20 cellular contexts compared by ENCODE assay signal in genomic region chr1:44507490-44508396, GRCh38.
DNase-seq lines count a peak whose midpoint lies in the region; TF ChIP-seq lines count a peak whose summit lies in the region.
"Had no signal": no experiment of that assay in that cellular context is flagged by ENCODE, and none has a peak within 500 bp of the region (broad histone marks: within the 10 kb centered on the region; RNA-seq: fewer than 3 reads in every experiment).

No MANE protein-coding gene starts in this region.

- 23% methylated on average over 23 of the region's 26 CpGs for WGBS in HUES64
- 59 to 64% methylated on average over 15 to 26 of the region's 26 CpGs for WGBS in thyroid gland, 2 donors
- 70% methylated on average over 26 of the region's 26 CpGs for WGBS in suprapubic skin

- no peak for TF ChIP-seq CTCF in nephron progenitor cell (IDR thresholded peaks at IDR 0.05)
- no peak for TF ChIP-seq CTCF in thyroid gland (IDR thresholded peaks at IDR 0.05)
- TF ChIP-seq CTCF in suprapubic skin (IDR thresholded peaks at IDR 0.05) = no peak

- no peak overlapping the region for H3K27ac Mint-ChIP-seq in nephron progenitor cell

- H3K4me1 ChIP-seq in HUES64 (ENCODE audit: insufficient read depth, low read length) (peaks cover 48% of the 10 kb centered on the region), thyroid gland (no peaks in the 10 kb centered on the region), suprapubic skin (peaks cover 14% of the 10 kb centered on the region)
- H3K4me1 ChIP-seq: gastrocnemius medialis had no signal

- TF ChIP-seq EP300 in suprapubic skin (IDR thresholded peaks at IDR 0.05) = no peak

- peak; percentile 96 for DNase-seq in Ammon's horn (ENCODE audit: low spot score)
- DNase-seq in head of caudate nucleus = peak; percentile 71 to 95 (median 89)
- peak; percentile 37 for DNase-seq in nephron progenitor cell
- DNase-seq in thyroid gland = no peak
- no peak for DNase-seq in ureter (ENCODE audit: low spot score)
- no peak for DNase-seq in amniotic stem cell (lab: John Stamatoyannopoulos, UW)
- no peak for DNase-seq in suprapubic skin (ENCODE audit: low spot score in 2 of 2)
- DNase-seq: activated CD4-positive, alpha-beta T cell treated with anti-CD3 and anti-CD28 coated beads for 4 hours; CD4-positive, CD25-positive, alpha-beta regulatory T cell; DMS53; erythroblast; gastrocnemius medialis; mammary epithelial cell; naive thymus-derived CD8-positive, alpha-beta T cell; NCI-H1930; NCI-H510A; stimulated activated CD4-positive, alpha-beta T cell treated with anti-CD3 and anti-CD28 coated beads, Interleukin-4, amount 100 ng/mL, for 24 hours had no signal

- no peaks in the 10 kb centered on the region for H3K9me3 ChIP-seq in HUES64 (ENCODE audit: insufficient read depth, low read depth, low read length)
- H3K9me3 ChIP-seq in thyroid gland = no peaks in the 10 kb centered on the region
- H3K9me3 ChIP-seq in suprapubic skin = no peaks in the 10 kb centered on the region
- H3K9me3 ChIP-seq: gastrocnemius medialis had no signal

- H3K36me3 Mint-ChIP-seq in nephron progenitor cell (ENCODE audit: low read depth) = no peaks in the 10 kb centered on the region
- H3K36me3 Mint-ChIP-seq: CD4-positive, CD25-positive, alpha-beta regulatory T cell; naive thymus-derived CD8-positive, alpha-beta T cell had no signal

- peak overlapping the region; percentile 62 for H3K4me3 Mint-ChIP-seq in nephron progenitor cell
- H3K4me3 Mint-ChIP-seq: CD4-positive, CD25-positive, alpha-beta regulatory T cell; naive thymus-derived CD8-positive, alpha-beta T cell had no signal

- H3K36me3 ChIP-seq in HUES64 (ENCODE audit: insufficient read depth, low read length) (no peaks in the 10 kb centered on the region), thyroid gland (no peaks in the 10 kb centered on the region), suprapubic skin (no peaks in the 10 kb centered on the region)
- H3K36me3 ChIP-seq: cardiac muscle cell, gastrocnemius medialis had no signal

- no peak overlapping the region for H3K9ac ChIP-seq in HUES64 (ENCODE audit: low read depth, low read length)

- H3K9me3 Mint-ChIP-seq in nephron progenitor cell = no peaks in the 10 kb centered on the region
- H3K9me3 Mint-ChIP-seq: naive thymus-derived CD8-positive, alpha-beta T cell had no signal

- peaks cover 33% of the 10 kb centered on the region for H3K27me3 Mint-ChIP-seq in nephron progenitor cell (ENCODE audit: low read depth, poor library complexity)

- intact Hi-C loops in head of caudate nucleus (cut with DNase I) (loop anchor here (10.0 kb wide), 1 partner anchor 137 kb away; no protein-coding TSS in a partner anchor), thyroid gland (cut with DNase I) (no loop called here)

- peaks cover 69% of the 10 kb centered on the region for H3K4me1 Mint-ChIP-seq in nephron progenitor cell

- H3K27me3 ChIP-seq in HUES64 (ENCODE audit: insufficient read depth, low read length) (peaks cover 92% of the 10 kb centered on the region), thyroid gland (no peaks in the 10 kb centered on the region), suprapubic skin (peaks cover 30% of the 10 kb centered on the region)
- H3K27me3 ChIP-seq: cardiac muscle cell had no signal

- TF ChIP-seq POLR2A in thyroid gland (IDR thresholded peaks at IDR 0.05) (no peak), suprapubic skin (IDR thresholded peaks at IDR 0.05) (no peak)

- H3K27ac ChIP-seq in HUES64 (ENCODE audit: low read depth, low read length) (peak overlapping the region; percentile 87; the same call in 1 of the 2 replicates), thyroid gland (no peak overlapping the region), suprapubic skin (no peak overlapping the region)
- H3K27ac ChIP-seq: cardiac muscle cell, gastrocnemius medialis had no signal

- 0 out of 2 replicates have a peak overlapping the region, but pooled peaks have one; percentile 6 for H3K4me3 ChIP-seq in HUES64 (ENCODE audit: low read length)
- H3K4me3 ChIP-seq in thyroid gland (replicated peaks in 1 of 3) = no peak overlapping the region
- no peak overlapping the region for H3K4me3 ChIP-seq in suprapubic skin
- H3K4me3 ChIP-seq: cardiac muscle cell, gastrocnemius medialis, K562 had no signal

Comparison
In these comparisons a context has a peak if more than half of its experiments do, and no peak if none do; other contexts are left out.
1. DNase-seq: peak in Ammon's horn (single experiment), head of caudate nucleus (42 of 42) and nephron progenitor cell (single experiment); none in thyroid gland (0 of 2), ureter (single experiment), amniotic stem cell (single experiment) and suprapubic skin (0 of 2).